35 cellular contexts compared by ENCODE assay signal in the genomic region with DNA sequence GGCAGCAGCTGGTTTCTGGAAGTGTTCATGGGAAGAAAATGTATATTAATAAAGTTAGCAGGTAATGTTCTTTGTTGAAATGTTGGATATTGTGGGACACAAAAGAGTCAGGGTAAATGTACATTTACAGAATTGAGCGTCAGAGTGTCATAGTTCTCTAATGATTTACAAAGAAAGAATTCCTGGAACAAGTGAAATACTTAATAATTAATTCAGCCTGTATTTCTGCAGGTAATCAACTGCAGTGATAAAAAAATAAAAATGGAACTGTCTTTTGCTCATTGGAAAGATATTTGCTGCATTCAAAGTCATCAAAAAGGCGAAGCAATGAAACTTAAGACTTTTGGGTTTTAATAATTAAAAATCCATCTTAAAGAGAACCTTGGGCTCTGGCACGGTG. TPM values are rescaled to one million over a fixed set of nuclear protein-coding genes. Genes with fewer than 3 reads are reported as not detected.
"Had no signal": no experiment of that assay in that cellular context is flagged by ENCODE, and none has a peak within 500 bp of the region (broad histone marks: within the 10 kb centered on the region; RNA-seq: fewer than 3 reads in every experiment).

No MANE protein-coding gene starts in this region.

- ATAC-seq: activated CD8-positive, alpha-beta T cell treated with anti-CD3 and anti-CD28 coated beads for 36 hours; activated naive CD4-positive, alpha-beta T cell treated with anti-CD3 and anti-CD28 coated beads, Interleukin-2, amount 50 U/mL, for 72 hours; activated T-cell treated with anti-CD3 and anti-CD28 coated beads, Interleukin-2, amount 50 U/mL, for 4 hours; activated T-cell treated with anti-CD3 and anti-CD28 coated beads, Interleukin-2, amount 50 U/mL, for 72 hours; activated T-helper 17 cell treated with anti-CD3 and anti-CD28 coated beads, Interleukin-2, amount 50 U/mL, for 72 hours; T-cell had no signal

- H3K36me3 ChIP-seq: adrenal gland, cardiac muscle cell had no signal

- H3K27me3 ChIP-seq: cardiac muscle cell had no signal

- H3K4me1 ChIP-seq: adrenal gland had no signal

- FAIRE-seq: astrocyte, bronchial epithelial cell, TTC549 had no signal

- H3K4me3 ChIP-seq: adrenal gland, cardiac muscle cell had no signal

- H3K27ac ChIP-seq: adrenal gland, cardiac muscle cell, VCaP had no signal

- DNase-seq: activated B cell treated with CpG ODN at 0.5 μM for 24 hours; activated CD4-positive, alpha-beta memory T cell treated with anti-CD3 and anti-CD28 coated beads for 36 hours; activated CD4-positive, alpha-beta T cell treated with anti-CD3 and anti-CD28 coated beads for 4 hours; activated CD4-positive, alpha-beta T cell treated with anti-CD3 and anti-CD28 coated beads, Interleukin-2, amount 10 ng/mL, durations not matched to agents 24 days and 14 days; activated CD4-positive, alpha-beta T cell treated with anti-CD3 and anti-CD28 coated beads, Interleukin-2, amount 50 U/mL, for 1 hour; activated CD4-positive, alpha-beta T cell treated with anti-CD3 and anti-CD28 coated beads, Interleukin-2, amount 50 U/mL, for 4 hours; activated CD4-positive, CD25-positive, alpha-beta regulatory T cell treated with anti-CD3 and anti-CD28 coated beads, Interleukin-2, amount 50 U/mL, for 72 hours; activated CD8-positive, alpha-beta memory T cell treated with anti-CD3 and anti-CD28 coated beads, Interleukin-2, amount 50 U/mL, for 4 hours; activated CD8-positive, alpha-beta T cell treated with anti-CD3 and anti-CD28 coated beads for 36 hours; activated effector memory CD4-positive, alpha-beta T cell treated with anti-CD3 and anti-CD28 coated beads, Interleukin-2, amount 50 U/mL, for 16 hours; activated gamma-delta T cell treated with Interleukin-2 at 50 U/mL for 16 hours; activated naive CD4-positive, alpha-beta T cell; activated naive CD4-positive, alpha-beta T cell treated with anti-CD3 and anti-CD28 coated beads for 36 hours; activated naive CD4-positive, alpha-beta T cell treated with anti-CD3 and anti-CD28 coated beads, Interleukin-2, amount 50 U/mL, for 16 hours; activated naive CD8-positive, alpha-beta T cell treated with anti-CD3 and anti-CD28 coated beads for 36 hours; activated T-cell treated with anti-CD3 and anti-CD28 coated beads for 4 hours; activated T-cell treated with anti-CD3 and anti-CD28 coated beads, Interleukin-2, amount 50 U/mL, for 1 hour; activated T-cell treated with anti-CD3 and anti-CD28 coated beads, Interleukin-2, amount 50 U/mL, for 4 hours; activated T-cell treated with anti-CD3 and anti-CD28 coated beads, Interleukin-2, amount 50 U/mL, for 72 hours; adrenal gland; amniotic stem cell; aorta; caudate nucleus; cerebellar nuclear complex; T-cell; T-helper 2 cell; T-helper 9 cell had no signal

- H3K9me3 ChIP-seq: adrenal gland had no signal

RNA-seq across cellular contexts. Expression of a gene that starts 27.4 kb away (rescaled TPM):
- total RNA-seq: activated CD8-positive, alpha-beta T cell treated with anti-CD3 and anti-CD28 coated beads for 36 hours; activated naive CD4-positive, alpha-beta T cell treated with anti-CD3 and anti-CD28 coated beads for 36 hours; activated T-cell treated with anti-CD3 and anti-CD28 coated beads, Interleukin-2, amount 50 U/mL, for 4 hours; astrocyte; chondrocyte had no signal
- polyA plus RNA-seq: aorta, cardiac muscle cell had no signal
